In genomic region chr14:53620325-53620716, GRCh38 we compare ENCODE assay signal across 19 cellular contexts.
A peak's percentile ranks its signal among the peaks of the same experiment; 100 is the strongest.
DNase-seq lines count a peak whose midpoint lies in the region; ATAC-seq and TF ChIP-seq lines count a peak whose summit lies in the region.
"Had no signal": no experiment of that assay in that cellular context is flagged by ENCODE, and none has a peak within 500 bp of the region (broad histone marks: within the 10 kb centered on the region; RNA-seq: fewer than 3 reads in every experiment).

No MANE protein-coding gene starts in this region.

- TF ChIP-seq RAD21 in IMR-90 (IDR thresholded peaks at IDR 0.05; ENCODE audit: low read length) = no peak

- no peak overlapping the region for H3K4me3 Mint-ChIP-seq in CD14-positive monocyte
- no peak overlapping the region for H3K4me3 Mint-ChIP-seq in T-cell
- H3K4me3 Mint-ChIP-seq: naive B cell; T-helper 2 cell treated with Interferon-gamma antibody and Interleukin-4, amounts not matched to agents 5 μg/mL and 100 μg/mL, for 36 hours had no signal

- TF ChIP-seq CTCF in AG04449 (IDR thresholded peaks at IDR 0.05; ENCODE audit: insufficient read depth, low read length, missing control alignments) = no peak
- no peak for TF ChIP-seq CTCF in IMR-90 (conservative IDR thresholded peaks at IDR 0.05; ENCODE audit: low read depth, low read length)
- TF ChIP-seq CTCF in CD14-positive monocyte (IDR thresholded peaks at IDR 0.05) = no peak

- H3K23ac ChIP-seq in IMR-90 (ENCODE audit: low read depth, low read length) = no peak overlapping the region

- no peak overlapping the region for H3K14ac ChIP-seq in IMR-90 (replicated peaks; ENCODE audit: low read depth, low read length)

- in situ Hi-C loops in IMR-90 (cut with MboI; ENCODE audit: low sequenced_read_pairs) = no loop called here

- H3K4me3 ChIP-seq in AG04449 (ENCODE audit: low read depth, low read length) (no peak overlapping the region), IMR-90 (ENCODE audit: insufficient read depth, low read depth, low read length) (no peak overlapping the region)
- H3K4me3 ChIP-seq: psoas muscle had no signal

- intact Hi-C loops in IMR-90 (cut with micrococcal nuclease) = loop anchor here (5.0 kb wide), 2 partner anchors 78 to 332 kb away; no protein-coding TSS in a partner anchor
- intact Hi-C loops in CD14-positive monocyte (cut with micrococcal nuclease) = no loop called here

- H2BK120ac ChIP-seq in IMR-90 (ENCODE audit: low read depth, low read length) = peak overlapping the region; percentile 61

- H3K9ac ChIP-seq in IMR-90 (ENCODE audit: low read depth, low read length) = peak overlapping the region; percentile 41

- peak overlapping the region; percentile 58; the same call in 1 of the 2 replicates for H3K56ac ChIP-seq in IMR-90 (ENCODE audit: extremely low read depth, insufficient read depth, low read length)

- H3K4me2 ChIP-seq in IMR-90 (ENCODE audit: low read depth, low read length) = peak overlapping the region; percentile 36

- H2AFZ ChIP-seq in IMR-90 (replicated peaks; ENCODE audit: low read length, poor library complexity) = no peak overlapping the region

- no peak overlapping the region; the same call in 2 of the 3 replicates for H2BK15ac ChIP-seq in IMR-90 (ENCODE audit: low read depth, low read length)

- peaks cover 3 to 7% (median 5%) of the 10 kb centered on the region in 7 donors for H3K9me3 Mint-ChIP-seq in CD14-positive monocyte
- H3K9me3 Mint-ChIP-seq in T-cell = peaks cover 0 to 11% (median 3%) of the 10 kb centered on the region in 3 donors
- H3K9me3 Mint-ChIP-seq: T-helper 2 cell treated with Interferon-gamma antibody and Interleukin-4, amounts not matched to agents 5 μg/mL and 100 μg/mL, for 36 hours had no signal

- no peak for TF ChIP-seq POLR2A in IMR-90 (IDR thresholded peaks at IDR 0.05; ENCODE audit: low read depth, low read length)

- ATAC-seq in IMR-90 (ENCODE audit: low read depth) = peak; percentile 76
- no peak for ATAC-seq in T-cell (replicated peaks in 1 of 4)
- no peak for ATAC-seq in GM19324 (IDR thresholded peaks at IDR 0.05; ENCODE audit: low FRiP score, unreplicated experiment)

- no peak overlapping the region; the same call in 1 of the 2 replicates for H4K5ac ChIP-seq in IMR-90 (ENCODE audit: low read depth, low read length)

- H3K79me1 ChIP-seq in IMR-90 (ENCODE audit: low read depth in 1 of 2, low read length in 2 of 2) = no peaks in the 10 kb centered on the region

- no peak overlapping the region for H2AK5ac ChIP-seq in IMR-90 (ENCODE audit: low read depth, low read length)

- no peaks in the 10 kb centered on the region for H3K36me3 Mint-ChIP-seq in CD14-positive monocyte
- no peaks in the 10 kb centered on the region for H3K36me3 Mint-ChIP-seq in T-cell
- H3K36me3 Mint-ChIP-seq: naive B cell had no signal

- WGBS in IMR-90 (ENCODE audit: extremely low coverage in 2 of 2, insufficient read length in 1 of 2), 2 experiments = no CpG with 5 or more reads among the region's 1 CpG

- H3K9me1 ChIP-seq in IMR-90 (ENCODE audit: insufficient read depth, low read length) = peaks cover 10% of the 10 kb centered on the region

- CTCF ChIA-PET in AG04449 (lab: Yijun Ruan, JAX) = interaction anchor here (0.8 to 1.3 kb wide), 4 partner anchors 9 to 555 kb away, joined by 3 read pairs; no protein-coding TSS in a partner anchor
- CTCF ChIA-PET in IMR-90 (lab: Yijun Ruan, JAX) = interaction anchor here (1.5 kb wide), 1 partner anchor 15 kb away, joined by 3 read pairs; no protein-coding TSS in a partner anchor
- CTCF ChIA-PET in T-cell (lab: Charles Lee) = no interaction called here

- POLR2A ChIA-PET in AG04449 (lab: Yijun Ruan, JAX) (interaction anchor here (0.6 to 0.9 kb wide), 2 partner anchors 10 to 55 kb away, joined by 3 read pairs; no protein-coding TSS in a partner anchor), IMR-90 (lab: Charles Lee; ENCODE audit: unreplicated experiment) (no interaction called here), T-cell (lab: Charles Lee) (no interaction called here)

- H2AK9ac ChIP-seq in IMR-90 (replicated peaks; ENCODE audit: low read depth, low read length, poor library complexity) = no peak overlapping the region

- H3K27ac Mint-ChIP-seq in CD14-positive monocyte (no peak overlapping the region), T-cell (no peak overlapping the region)
- H3K27ac Mint-ChIP-seq: naive B cell; T-helper 2 cell treated with Interferon-gamma antibody and Interleukin-4, amounts not matched to agents 5 μg/mL and 100 μg/mL, for 36 hours had no signal

- peak overlapping the region; percentile 40 for H4K91ac ChIP-seq in IMR-90 (ENCODE audit: insufficient read depth, low read depth, low read length)

- H3K9me3 ChIP-seq in IMR-90 (ENCODE audit: control insufficient read depth, insufficient read depth, low read length) = no peaks in the 10 kb centered on the region
- H3K9me3 ChIP-seq: psoas muscle had no signal

- H3K4me1 Mint-ChIP-seq in CD14-positive monocyte (no peaks in the 10 kb centered on the region), T-cell (no peaks in the 10 kb centered on the region)

- no TSS peak for BruUV-seq in IMR-90 (replicated peaks; lab: Mats Ljungman, UMichigan)

- H4K20me1 ChIP-seq in IMR-90 (ENCODE audit: insufficient read depth, low read length) = no peaks in the 10 kb centered on the region

- no peaks in the 10 kb centered on the region for H3K36me3 ChIP-seq in IMR-90 (ENCODE audit: control insufficient read depth, insufficient read depth, low read length)
- H3K36me3 ChIP-seq: brain microvascular endothelial cell had no signal

- dilution Hi-C loops in IMR-90 (cut with HindIII; ENCODE audit: low sequenced_read_pairs, unreplicated experiment) = no loop called here

- H3K18ac ChIP-seq in IMR-90 (ENCODE audit: low read depth, low read length) = peak overlapping the region; percentile 89

- H3K27me3 Mint-ChIP-seq in CD14-positive monocyte (ENCODE audit: low read depth in 3 of 3) = peaks cover 0 to 2% (median 0%) of the 10 kb centered on the region in 3 donors
- H3K27me3 Mint-ChIP-seq in T-cell = peaks cover 0 to 4% of the 10 kb centered on the region in 2 donors

- H3K27me3 ChIP-seq in IMR-90 (ENCODE audit: control insufficient read depth, insufficient read depth, low read length) = peaks cover 2% of the 10 kb centered on the region; the same call in 1 of the 2 replicates

- peak overlapping the region; percentile 77; the same call in 1 of the 2 replicates for H2BK20ac ChIP-seq in IMR-90 (ENCODE audit: low read depth, low read length)

- peak overlapping the region; percentile 92; the same call in 1 of the 2 replicates for H3K27ac ChIP-seq in IMR-90 (ENCODE audit: insufficient read depth, low read length)
- H3K27ac ChIP-seq: brain microvascular endothelial cell, psoas muscle had no signal

- H2BK5ac ChIP-seq in IMR-90 (ENCODE audit: low read depth, low read length, poor library complexity, severe bottlenecking) = peak overlapping the region; percentile 30

- H4K8ac ChIP-seq in IMR-90 (ENCODE audit: low read depth in 2 of 2, low read length in 2 of 2) = peak overlapping the region; percentile 17 to 50; a peak in 2 of 4 replicates

- H3K4ac ChIP-seq in IMR-90 (ENCODE audit: low read depth, low read length) = peak overlapping the region; percentile 42; the same call in 1 of the 2 replicates

- peak; percentile 2 for DNase-seq in AG04449 (ENCODE audit: low read depth, low spot score)
- peak; percentile 52 for DNase-seq in IMR-90
- DNase-seq in dedifferentiated amniotic fluid mesenchymal stem cell (ENCODE audit: extremely low spot score) = peak; percentile 28
- DNase-seq in myocyte (ENCODE audit: low read depth) = peak; percentile 35
- DNase-seq in CD14-positive monocyte (ENCODE audit: low spot score) = no peak
- DNase-seq in T-cell = no peak
- no peak for DNase-seq in NCI-H69 (lab: John Stamatoyannopoulos, UW)
- DNase-seq: activated gamma-delta T cell treated with Interleukin-2 at 50 U/mL for 16 hours; Calu3; hippocampal formation; naive B cell; NCI-H1436; NCI-H345; NK-92 treated with Interleukin-12 subunit alpha and Interleukin-12 subunit beta, amount 100 ng/mL, for 24 hours; psoas muscle; SHP77 treated with DMSO at 0.1 percent for 48 hours had no signal

- peaks cover 20% of the 10 kb centered on the region for H3K4me1 ChIP-seq in IMR-90 (ENCODE audit: control insufficient read depth, insufficient read depth, low read length)
- H3K4me1 ChIP-seq: psoas muscle had no signal

TF ChIP-seq in IMR-90, 13 proteins besides CTCF, POLR2A, EP300 and RAD21:
- TF ChIP-seq, protein P1, sequence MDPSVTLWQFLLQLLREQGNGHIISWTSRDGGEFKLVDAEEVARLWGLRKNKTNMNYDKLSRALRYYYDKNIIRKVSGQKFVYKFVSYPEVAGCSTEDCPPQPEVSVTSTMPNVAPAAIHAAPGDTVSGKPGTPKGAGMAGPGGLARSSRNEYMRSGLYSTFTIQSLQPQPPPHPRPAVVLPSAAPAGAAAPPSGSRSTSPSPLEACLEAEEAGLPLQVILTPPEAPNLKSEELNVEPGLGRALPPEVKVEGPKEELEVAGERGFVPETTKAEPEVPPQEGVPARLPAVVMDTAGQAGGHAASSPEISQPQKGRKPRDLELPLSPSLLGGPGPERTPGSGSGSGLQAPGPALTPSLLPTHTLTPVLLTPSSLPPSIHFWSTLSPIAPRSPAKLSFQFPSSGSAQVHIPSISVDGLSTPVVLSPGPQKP (IDR thresholded peaks at IDR 0.05; ENCODE audit: borderline replicate concordance, low read depth, low read length) = no peak
- TF ChIP-seq MAZ (IDR thresholded peaks at IDR 0.05; ENCODE audit: borderline replicate concordance, low read depth, low read length) = no peak
- TF ChIP-seq NFE2L2 (IDR thresholded peaks at IDR 0.05; ENCODE audit: low read depth, low read length) = no peak
- no peak for TF ChIP-seq FOS (IDR thresholded peaks at IDR 0.05; ENCODE audit: low read depth, low read length)
- TF ChIP-seq CEBPB (IDR thresholded peaks at IDR 0.05; ENCODE audit: low read depth, low read length) = no peak
- TF ChIP-seq BHLHE40 (IDR thresholded peaks at IDR 0.05; ENCODE audit: low read depth, low read length) = no peak
- no peak for TF ChIP-seq MXI1 (IDR thresholded peaks at IDR 0.05; ENCODE audit: borderline replicate concordance, low read depth, low read length)
- TF ChIP-seq USF2 (IDR thresholded peaks at IDR 0.05; ENCODE audit: low read depth, low read length) = no peak

Comparison
In these comparisons a context has a peak if more than half of its experiments do, and no peak if none do; other contexts are left out.
1. DNase-seq: peak in AG04449 (single experiment), IMR-90 (single experiment), dedifferentiated amniotic fluid mesenchymal stem cell (single experiment) and myocyte (single experiment); none in CD14-positive monocyte (single experiment), T-cell (0 of 34) and NCI-H69 (single experiment).
2. CTCF ChIA-PET loops: an anchor here in AG04449 (0.8 to 1.3 kb wide) and IMR-90 (1.5 kb wide); none called in T-cell.